ENCODE assay signal across 22 cellular contexts in genomic region chr2:215572341-215572848, GRCh38.
"Had no signal": no experiment of that assay in that cellular context is flagged by ENCODE, and none has a peak within 500 bp of the region (broad histone marks: within the 10 kb centered on the region; RNA-seq: fewer than 3 reads in every experiment).

No MANE protein-coding gene starts in this region.

- H3K4me1 ChIP-seq: esophagus muscularis mucosa, gastroesophageal sphincter, left lung, pancreas, stomach, transverse colon had no signal

- H3K27me3 ChIP-seq: dorsolateral prefrontal cortex, esophagus muscularis mucosa, gastroesophageal sphincter, left lung, pancreas, stomach, transverse colon had no signal

- H3K4me3 ChIP-seq: dorsolateral prefrontal cortex, esophagus muscularis mucosa, gastroesophageal sphincter, left lung, pancreas, skin epidermis, stomach, transverse colon had no signal

- DNase-seq: activated gamma-delta T cell treated with Interleukin-2 at 50 U/mL for 16 hours; activated T-cell treated with anti-CD3 and anti-CD28 coated beads, Interleukin-2, amount 50 U/mL, for 1 hour; aorta; caudate nucleus; dorsolateral prefrontal cortex; effector memory CD8-positive, alpha-beta T cell; left lung; pancreas; right cardiac atrium; stimulated activated CD4-positive, alpha-beta T cell treated with anti-CD3 and anti-CD28 coated beads, Interleukin-2, amount 100 ng/mL, for 24 hours; stomach; T-helper 9 cell; transverse colon had no signal

- H3K4me3 Mint-ChIP-seq: activated naive CD4-positive, alpha-beta T cell treated with anti-CD3 and anti-CD28 coated beads, Interleukin-2, amount 50 U/mL, for 24 hours; brain; effector memory CD8-positive, alpha-beta T cell; memory B cell; nephron; stimulated activated memory B cell treated with anti-CD40 and anti-IgM and Interleukin-4, amounts not matched to agents 10 μg/mL and 1 μg/mL and 100 μg/mL, for 72 hours; WTC11 had no signal

- H3K27ac Mint-ChIP-seq: activated naive CD4-positive, alpha-beta T cell treated with anti-CD3 and anti-CD28 coated beads, Interleukin-2, amount 50 U/mL, for 24 hours; brain; effector memory CD8-positive, alpha-beta T cell; memory B cell; nephron; stimulated activated memory B cell treated with anti-CD40 and anti-IgM and Interleukin-4, amounts not matched to agents 10 μg/mL and 1 μg/mL and 100 μg/mL, for 72 hours; WTC11 had no signal

- H3K36me3 Mint-ChIP-seq: brain; memory B cell; stimulated activated memory B cell treated with anti-CD40 and anti-IgM and Interleukin-4, amounts not matched to agents 10 μg/mL and 1 μg/mL and 100 μg/mL, for 72 hours; WTC11 had no signal

- H3K36me3 ChIP-seq: esophagus muscularis mucosa, gastroesophageal sphincter, left lung, pancreas, stomach, transverse colon had no signal

- H3K9me3 Mint-ChIP-seq: activated naive CD4-positive, alpha-beta T cell treated with anti-CD3 and anti-CD28 coated beads, Interleukin-2, amount 50 U/mL, for 24 hours; brain; effector memory CD8-positive, alpha-beta T cell; memory B cell; nephron; stimulated activated memory B cell treated with anti-CD40 and anti-IgM and Interleukin-4, amounts not matched to agents 10 μg/mL and 1 μg/mL and 100 μg/mL, for 72 hours; WTC11 had no signal

- H3K27ac ChIP-seq: dorsolateral prefrontal cortex, esophagus muscularis mucosa, gastroesophageal sphincter, left lung, pancreas, skin epidermis, stomach, transverse colon had no signal

- H3K4me1 Mint-ChIP-seq: activated naive CD4-positive, alpha-beta T cell treated with anti-CD3 and anti-CD28 coated beads, Interleukin-2, amount 50 U/mL, for 24 hours; stimulated activated memory B cell treated with anti-CD40 and anti-IgM and Interleukin-4, amounts not matched to agents 10 μg/mL and 1 μg/mL and 100 μg/mL, for 72 hours; WTC11 had no signal

- H3K9me3 ChIP-seq: esophagus muscularis mucosa, gastroesophageal sphincter, left lung, pancreas, stomach, transverse colon had no signal

- H3K27me3 Mint-ChIP-seq: brain had no signal
